Comparison of ENCODE assay signal across 1 cellular context in the genomic region with DNA sequence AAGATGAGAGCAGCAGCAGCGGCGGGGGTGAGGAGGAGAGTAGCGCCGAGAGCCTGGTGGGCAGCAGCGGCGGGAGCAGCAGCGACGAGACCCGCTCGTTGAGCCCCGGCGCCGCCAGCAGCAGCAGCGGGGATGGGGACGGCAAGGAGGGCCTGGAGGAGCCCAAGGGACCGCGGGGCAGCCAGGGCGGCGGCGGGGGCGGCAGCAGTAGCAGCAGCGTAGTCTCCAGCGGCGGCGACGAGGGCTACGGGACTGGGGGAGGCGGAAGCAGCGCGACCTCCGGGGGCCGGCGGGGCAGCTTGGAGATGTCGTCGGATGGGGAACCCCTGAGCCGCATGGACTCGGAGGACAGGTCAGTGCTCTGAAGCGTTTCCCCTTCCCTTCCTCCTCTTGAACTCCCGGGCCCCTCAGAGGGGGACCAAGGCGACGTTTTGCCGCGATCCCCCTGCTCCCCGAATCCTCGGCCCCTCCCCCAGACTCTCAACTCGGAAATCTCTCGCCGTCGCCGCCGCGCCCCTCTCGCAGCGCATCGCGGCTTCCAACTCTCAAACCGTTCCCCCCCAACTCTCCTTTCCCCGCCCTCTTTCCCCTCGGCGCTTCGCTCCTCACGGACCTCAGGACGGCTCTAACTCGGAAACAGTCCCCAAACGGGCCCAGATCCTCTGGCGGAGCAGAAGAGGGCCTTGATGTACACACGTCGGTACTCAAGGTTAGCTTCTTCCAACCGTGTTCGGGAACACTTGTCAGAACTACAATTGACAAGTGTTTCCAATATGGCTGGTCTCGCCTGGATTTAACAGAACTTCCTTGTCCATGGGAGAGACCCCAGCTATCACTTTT.
TF ChIP-seq lines count a peak whose summit lies in the region.

No MANE protein-coding gene starts in this region.

TF ChIP-seq in HEK293, 187 proteins besides CTCF, POLR2A, EP300 and RAD21 (continued from another document and continues in another):
- TF ChIP-seq, protein P1, sequence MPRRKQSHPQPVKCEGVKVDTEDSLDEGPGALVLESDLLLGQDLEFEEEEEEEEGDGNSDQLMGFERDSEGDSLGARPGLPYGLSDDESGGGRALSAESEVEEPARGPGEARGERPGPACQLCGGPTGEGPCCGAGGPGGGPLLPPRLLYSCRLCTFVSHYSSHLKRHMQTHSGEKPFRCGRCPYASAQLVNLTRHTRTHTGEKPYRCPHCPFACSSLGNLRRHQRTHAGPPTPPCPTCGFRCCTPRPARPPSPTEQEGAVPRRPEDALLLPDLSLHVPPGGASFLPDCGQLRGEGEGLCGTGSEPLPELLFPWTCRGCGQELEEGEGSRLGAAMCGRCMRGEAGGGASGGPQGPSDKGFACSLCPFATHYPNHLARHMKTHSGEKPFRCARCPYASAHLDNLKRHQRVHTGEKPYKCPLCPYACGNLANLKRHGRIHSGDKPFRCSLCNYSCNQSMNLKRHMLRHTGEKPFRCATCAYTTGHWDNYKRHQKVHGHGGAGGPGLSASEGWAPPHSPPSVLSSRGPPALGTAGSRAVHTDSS (tag by site-specific recombination; IDR thresholded peaks at IDR 0.05), result peak; percentile 58; the same call in 1 of the 2 replicates
- TF ChIP-seq ZNF48 (tag by site-specific recombination; IDR thresholded peaks at IDR 0.05) (no peak), ZNF530 (tag by site-specific recombination; IDR thresholded peaks at IDR 0.05; ENCODE audit: low read depth) (no peak), ZNF701 (tag by site-specific recombination; IDR thresholded peaks at IDR 0.05) (no peak), GLIS1 (tag by site-specific recombination; IDR thresholded peaks at IDR 0.05) (peak; percentile 23; the same call in 1 of the 2 replicates), PRDM1 (tag by site-specific recombination; IDR thresholded peaks at IDR 0.05) (peak; percentile 74), ZFHX2 (tag by site-specific recombination; conservative IDR thresholded peaks at IDR 0.05) (peak; percentile 61), ZNF394 (tag by site-specific recombination; IDR thresholded peaks at IDR 0.05; ENCODE audit: borderline replicate concordance) (no peak; the same call in 1 of the 2 replicates), ZNF792 (tag by site-specific recombination; IDR thresholded peaks at IDR 0.05) (no peak), TCF7L2 (IDR thresholded peaks at IDR 0.05; ENCODE audit: borderline replicate concordance, low read depth, low read length) (no peak), KLF8 (tag by site-specific recombination; IDR thresholded peaks at IDR 0.05) (peak; percentile 14; the same call in 1 of the 2 replicates), ZNF169 (tag by site-specific recombination; IDR thresholded peaks at IDR 0.05) (no peak), ZNF624 (tag by site-specific recombination; IDR thresholded peaks at IDR 0.05) (no peak), KLF16 (tag by site-specific recombination; IDR thresholded peaks at IDR 0.05) (0 out of 2 replicates have a peak, but pooled peaks have one; percentile 14), ZBTB17 (tag by site-specific recombination; IDR thresholded peaks at IDR 0.05) (peak; percentile 82), YY1 (tag by site-specific recombination; IDR thresholded peaks at IDR 0.05) (0 out of 2 replicates have a peak, but pooled peaks have one; percentile 28), ZNF501 (tag by site-specific recombination; IDR thresholded peaks at IDR 0.05) (no peak; the same call in 1 of the 2 replicates), ZNF174 (tag by site-specific recombination; IDR thresholded peaks at IDR 0.05) (no peak), ZNF341 (tag by site-specific recombination; IDR thresholded peaks at IDR 0.05; ENCODE audit: low read depth) (peak; percentile 23; the same call in 1 of the 2 replicates), OVOL3 (tag by site-specific recombination; IDR thresholded peaks at IDR 0.05) (no peak), ZNF426 (tag by site-specific recombination; IDR thresholded peaks at IDR 0.05) (no peak), ZNF837 (tag by site-specific recombination; IDR thresholded peaks at IDR 0.05) (no peak)
- TF ChIP-seq, protein P2, sequence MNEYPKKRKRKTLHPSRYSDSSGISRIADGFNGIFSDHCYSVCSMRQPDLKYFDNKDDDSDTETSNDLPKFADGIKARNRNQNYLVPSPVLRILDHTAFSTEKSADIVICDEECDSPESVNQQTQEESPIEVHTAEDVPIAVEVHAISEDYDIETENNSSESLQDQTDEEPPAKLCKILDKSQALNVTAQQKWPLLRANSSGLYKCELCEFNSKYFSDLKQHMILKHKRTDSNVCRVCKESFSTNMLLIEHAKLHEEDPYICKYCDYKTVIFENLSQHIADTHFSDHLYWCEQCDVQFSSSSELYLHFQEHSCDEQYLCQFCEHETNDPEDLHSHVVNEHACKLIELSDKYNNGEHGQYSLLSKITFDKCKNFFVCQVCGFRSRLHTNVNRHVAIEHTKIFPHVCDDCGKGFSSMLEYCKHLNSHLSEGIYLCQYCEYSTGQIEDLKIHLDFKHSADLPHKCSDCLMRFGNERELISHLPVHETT (tag by site-specific recombination; IDR thresholded peaks at IDR 0.05), result no peak
- TF ChIP-seq, protein P3, sequence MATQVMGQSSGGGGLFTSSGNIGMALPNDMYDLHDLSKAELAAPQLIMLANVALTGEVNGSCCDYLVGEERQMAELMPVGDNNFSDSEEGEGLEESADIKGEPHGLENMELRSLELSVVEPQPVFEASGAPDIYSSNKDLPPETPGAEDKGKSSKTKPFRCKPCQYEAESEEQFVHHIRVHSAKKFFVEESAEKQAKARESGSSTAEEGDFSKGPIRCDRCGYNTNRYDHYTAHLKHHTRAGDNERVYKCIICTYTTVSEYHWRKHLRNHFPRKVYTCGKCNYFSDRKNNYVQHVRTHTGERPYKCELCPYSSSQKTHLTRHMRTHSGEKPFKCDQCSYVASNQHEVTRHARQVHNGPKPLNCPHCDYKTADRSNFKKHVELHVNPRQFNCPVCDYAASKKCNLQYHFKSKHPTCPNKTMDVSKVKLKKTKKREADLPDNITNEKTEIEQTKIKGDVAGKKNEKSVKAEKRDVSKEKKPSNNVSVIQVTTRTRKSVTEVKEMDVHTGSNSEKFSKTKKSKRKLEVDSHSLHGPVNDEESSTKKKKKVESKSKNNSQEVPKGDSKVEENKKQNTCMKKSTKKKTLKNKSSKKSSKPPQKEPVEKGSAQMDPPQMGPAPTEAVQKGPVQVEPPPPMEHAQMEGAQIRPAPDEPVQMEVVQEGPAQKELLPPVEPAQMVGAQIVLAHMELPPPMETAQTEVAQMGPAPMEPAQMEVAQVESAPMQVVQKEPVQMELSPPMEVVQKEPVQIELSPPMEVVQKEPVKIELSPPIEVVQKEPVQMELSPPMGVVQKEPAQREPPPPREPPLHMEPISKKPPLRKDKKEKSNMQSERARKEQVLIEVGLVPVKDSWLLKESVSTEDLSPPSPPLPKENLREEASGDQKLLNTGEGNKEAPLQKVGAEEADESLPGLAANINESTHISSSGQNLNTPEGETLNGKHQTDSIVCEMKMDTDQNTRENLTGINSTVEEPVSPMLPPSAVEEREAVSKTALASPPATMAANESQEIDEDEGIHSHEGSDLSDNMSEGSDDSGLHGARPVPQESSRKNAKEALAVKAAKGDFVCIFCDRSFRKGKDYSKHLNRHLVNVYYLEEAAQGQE (tag by site-specific recombination; IDR thresholded peaks at IDR 0.05), result peak; percentile 6; the same call in 1 of the 2 replicates
- TF ChIP-seq, protein P4, sequence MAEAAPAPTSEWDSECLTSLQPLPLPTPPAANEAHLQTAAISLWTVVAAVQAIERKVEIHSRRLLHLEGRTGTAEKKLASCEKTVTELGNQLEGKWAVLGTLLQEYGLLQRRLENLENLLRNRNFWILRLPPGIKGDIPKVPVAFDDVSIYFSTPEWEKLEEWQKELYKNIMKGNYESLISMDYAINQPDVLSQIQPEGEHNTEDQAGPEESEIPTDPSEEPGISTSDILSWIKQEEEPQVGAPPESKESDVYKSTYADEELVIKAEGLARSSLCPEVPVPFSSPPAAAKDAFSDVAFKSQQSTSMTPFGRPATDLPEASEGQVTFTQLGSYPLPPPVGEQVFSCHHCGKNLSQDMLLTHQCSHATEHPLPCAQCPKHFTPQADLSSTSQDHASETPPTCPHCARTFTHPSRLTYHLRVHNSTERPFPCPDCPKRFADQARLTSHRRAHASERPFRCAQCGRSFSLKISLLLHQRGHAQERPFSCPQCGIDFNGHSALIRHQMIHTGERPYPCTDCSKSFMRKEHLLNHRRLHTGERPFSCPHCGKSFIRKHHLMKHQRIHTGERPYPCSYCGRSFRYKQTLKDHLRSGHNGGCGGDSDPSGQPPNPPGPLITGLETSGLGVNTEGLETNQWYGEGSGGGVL (tag by site-specific recombination; IDR thresholded peaks at IDR 0.05), result peak; percentile 62; the same call in 1 of the 2 replicates
- TF ChIP-seq, protein P5, sequence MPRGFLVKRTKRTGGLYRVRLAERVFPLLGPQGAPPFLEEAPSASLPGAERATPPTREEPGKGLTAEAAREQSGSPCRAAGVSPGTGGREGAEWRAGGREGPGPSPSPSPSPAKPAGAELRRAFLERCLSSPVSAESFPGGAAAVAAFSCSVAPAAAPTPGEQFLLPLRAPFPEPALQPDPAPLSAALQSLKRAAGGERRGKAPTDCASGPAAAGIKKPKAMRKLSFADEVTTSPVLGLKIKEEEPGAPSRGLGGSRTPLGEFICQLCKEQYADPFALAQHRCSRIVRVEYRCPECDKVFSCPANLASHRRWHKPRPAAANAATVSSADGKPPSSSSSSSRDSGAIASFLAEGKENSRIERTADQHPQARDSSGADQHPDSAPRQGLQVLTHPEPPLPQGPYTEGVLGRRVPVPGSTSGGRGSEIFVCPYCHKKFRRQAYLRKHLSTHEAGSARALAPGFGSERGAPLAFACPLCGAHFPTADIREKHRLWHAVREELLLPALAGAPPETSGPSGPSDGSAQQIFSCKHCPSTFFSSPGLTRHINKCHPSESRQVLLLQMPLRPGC (tag by site-specific recombination; IDR thresholded peaks at IDR 0.05), result no peak
- TF ChIP-seq, protein P6, sequence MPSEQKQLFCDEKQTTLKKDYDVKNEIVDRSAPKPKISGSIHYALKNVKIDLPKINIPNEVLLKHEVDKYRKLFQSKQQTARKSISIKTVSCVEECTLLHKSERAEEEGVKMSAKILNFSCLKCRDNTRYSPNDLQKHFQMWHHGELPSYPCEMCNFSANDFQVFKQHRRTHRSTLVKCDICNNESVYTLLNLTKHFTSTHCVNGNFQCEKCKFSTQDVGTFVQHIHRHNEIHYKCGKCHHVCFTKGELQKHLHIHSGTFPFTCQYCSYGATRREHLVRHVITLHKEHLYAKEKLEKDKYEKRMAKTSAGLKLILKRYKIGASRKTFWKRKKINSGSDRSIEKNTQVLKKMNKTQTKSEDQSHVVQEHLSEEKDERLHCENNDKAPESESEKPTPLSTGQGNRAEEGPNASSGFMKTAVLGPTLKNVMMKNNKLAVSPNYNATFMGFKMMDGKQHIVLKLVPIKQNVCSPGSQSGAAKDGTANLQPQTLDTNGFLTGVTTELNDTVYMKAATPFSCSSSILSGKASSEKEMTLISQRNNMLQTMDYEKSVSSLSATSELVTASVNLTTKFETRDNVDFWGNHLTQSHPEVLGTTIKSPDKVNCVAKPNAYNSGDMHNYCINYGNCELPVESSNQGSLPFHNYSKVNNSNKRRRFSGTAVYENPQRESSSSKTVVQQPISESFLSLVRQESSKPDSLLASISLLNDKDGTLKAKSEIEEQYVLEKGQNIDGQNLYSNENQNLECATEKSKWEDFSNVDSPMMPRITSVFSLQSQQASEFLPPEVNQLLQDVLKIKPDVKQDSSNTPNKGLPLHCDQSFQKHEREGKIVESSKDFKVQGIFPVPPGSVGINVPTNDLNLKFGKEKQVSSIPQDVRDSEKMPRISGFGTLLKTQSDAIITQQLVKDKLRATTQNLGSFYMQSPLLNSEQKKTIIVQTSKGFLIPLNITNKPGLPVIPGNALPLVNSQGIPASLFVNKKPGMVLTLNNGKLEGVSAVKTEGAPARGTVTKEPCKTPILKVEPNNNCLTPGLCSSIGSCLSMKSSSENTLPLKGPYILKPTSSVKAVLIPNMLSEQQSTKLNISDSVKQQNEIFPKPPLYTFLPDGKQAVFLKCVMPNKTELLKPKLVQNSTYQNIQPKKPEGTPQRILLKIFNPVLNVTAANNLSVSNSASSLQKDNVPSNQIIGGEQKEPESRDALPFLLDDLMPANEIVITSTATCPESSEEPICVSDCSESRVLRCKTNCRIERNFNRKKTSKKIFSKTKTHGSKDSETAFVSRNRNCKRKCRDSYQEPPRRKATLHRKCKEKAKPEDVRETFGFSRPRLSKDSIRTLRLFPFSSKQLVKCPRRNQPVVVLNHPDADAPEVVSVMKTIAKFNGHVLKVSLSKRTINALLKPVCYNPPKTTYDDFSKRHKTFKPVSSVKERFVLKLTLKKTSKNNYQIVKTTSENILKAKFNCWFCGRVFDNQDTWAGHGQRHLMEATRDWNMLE (tag by site-specific recombination; conservative IDR thresholded peaks at IDR 0.05; ENCODE audit: low read depth), result no peak
- TF ChIP-seq, protein P7, sequence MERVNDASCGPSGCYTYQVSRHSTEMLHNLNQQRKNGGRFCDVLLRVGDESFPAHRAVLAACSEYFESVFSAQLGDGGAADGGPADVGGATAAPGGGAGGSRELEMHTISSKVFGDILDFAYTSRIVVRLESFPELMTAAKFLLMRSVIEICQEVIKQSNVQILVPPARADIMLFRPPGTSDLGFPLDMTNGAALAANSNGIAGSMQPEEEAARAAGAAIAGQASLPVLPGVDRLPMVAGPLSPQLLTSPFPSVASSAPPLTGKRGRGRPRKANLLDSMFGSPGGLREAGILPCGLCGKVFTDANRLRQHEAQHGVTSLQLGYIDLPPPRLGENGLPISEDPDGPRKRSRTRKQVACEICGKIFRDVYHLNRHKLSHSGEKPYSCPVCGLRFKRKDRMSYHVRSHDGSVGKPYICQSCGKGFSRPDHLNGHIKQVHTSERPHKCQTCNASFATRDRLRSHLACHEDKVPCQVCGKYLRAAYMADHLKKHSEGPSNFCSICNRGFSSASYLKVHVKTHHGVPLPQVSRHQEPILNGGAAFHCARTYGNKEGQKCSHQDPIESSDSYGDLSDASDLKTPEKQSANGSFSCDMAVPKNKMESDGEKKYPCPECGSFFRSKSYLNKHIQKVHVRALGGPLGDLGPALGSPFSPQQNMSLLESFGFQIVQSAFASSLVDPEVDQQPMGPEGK (tag by site-specific recombination; IDR thresholded peaks at IDR 0.05), result peak; percentile 58
- TF ChIP-seq, protein P8, sequence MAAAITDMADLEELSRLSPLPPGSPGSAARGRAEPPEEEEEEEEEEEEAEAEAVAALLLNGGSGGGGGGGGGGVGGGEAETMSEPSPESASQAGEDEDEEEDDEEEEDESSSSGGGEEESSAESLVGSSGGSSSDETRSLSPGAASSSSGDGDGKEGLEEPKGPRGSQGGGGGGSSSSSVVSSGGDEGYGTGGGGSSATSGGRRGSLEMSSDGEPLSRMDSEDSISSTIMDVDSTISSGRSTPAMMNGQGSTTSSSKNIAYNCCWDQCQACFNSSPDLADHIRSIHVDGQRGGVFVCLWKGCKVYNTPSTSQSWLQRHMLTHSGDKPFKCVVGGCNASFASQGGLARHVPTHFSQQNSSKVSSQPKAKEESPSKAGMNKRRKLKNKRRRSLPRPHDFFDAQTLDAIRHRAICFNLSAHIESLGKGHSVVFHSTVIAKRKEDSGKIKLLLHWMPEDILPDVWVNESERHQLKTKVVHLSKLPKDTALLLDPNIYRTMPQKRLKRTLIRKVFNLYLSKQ (tag by site-specific recombination; IDR thresholded peaks at IDR 0.05; ENCODE audit: borderline replicate concordance), result no peak
